In the genomic region with DNA sequence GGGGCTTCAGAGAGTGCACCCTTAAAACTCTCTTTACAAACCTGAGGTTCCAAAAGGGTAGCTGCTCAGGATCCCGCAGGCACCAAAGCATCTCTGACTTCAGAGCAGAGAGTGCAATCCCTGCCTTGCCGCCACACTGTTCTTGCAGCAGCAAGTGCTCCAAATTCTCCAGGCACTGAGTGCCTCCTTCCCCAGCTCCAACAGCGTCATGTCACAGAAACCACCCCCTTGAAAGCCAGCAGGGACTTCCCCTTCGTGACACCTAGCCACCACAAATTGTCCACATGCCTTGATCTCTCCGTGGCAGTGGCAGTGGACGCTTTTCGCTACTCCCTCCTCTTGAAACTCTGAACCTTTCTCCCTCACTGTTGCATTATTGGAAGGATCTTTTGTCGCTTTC, we compare ENCODE assay signal across 1 cellular context.
TF ChIP-seq lines count a peak whose summit lies in the region.

No MANE protein-coding gene starts in this region.

TF ChIP-seq in IMR-90, 13 proteins besides CTCF, POLR2A, EP300 and RAD21 (continued from another document):
- TF ChIP-seq, protein P1, sequence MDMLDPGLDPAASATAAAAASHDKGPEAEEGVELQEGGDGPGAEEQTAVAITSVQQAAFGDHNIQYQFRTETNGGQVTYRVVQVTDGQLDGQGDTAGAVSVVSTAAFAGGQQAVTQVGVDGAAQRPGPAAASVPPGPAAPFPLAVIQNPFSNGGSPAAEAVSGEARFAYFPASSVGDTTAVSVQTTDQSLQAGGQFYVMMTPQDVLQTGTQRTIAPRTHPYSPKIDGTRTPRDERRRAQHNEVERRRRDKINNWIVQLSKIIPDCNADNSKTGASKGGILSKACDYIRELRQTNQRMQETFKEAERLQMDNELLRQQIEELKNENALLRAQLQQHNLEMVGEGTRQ (IDR thresholded peaks at IDR 0.05; ENCODE audit: low read depth, low read length), result no peak
- no peak for TF ChIP-seq BHLHE40 (IDR thresholded peaks at IDR 0.05; ENCODE audit: low read depth, low read length)
- no peak for TF ChIP-seq ELK1 (IDR thresholded peaks at IDR 0.05; ENCODE audit: borderline replicate concordance, low read depth, low read length)
- no peak for TF ChIP-seq CEBPB (IDR thresholded peaks at IDR 0.05; ENCODE audit: low read depth, low read length)
- TF ChIP-seq MAFK (IDR thresholded peaks at IDR 0.05; ENCODE audit: low read depth, low read length), result no peak
- TF ChIP-seq NFE2L2 (IDR thresholded peaks at IDR 0.05; ENCODE audit: low read depth, low read length), result no peak
- no peak for TF ChIP-seq MAZ (IDR thresholded peaks at IDR 0.05; ENCODE audit: borderline replicate concordance, low read depth, low read length)
- TF ChIP-seq FOS (IDR thresholded peaks at IDR 0.05; ENCODE audit: low read depth, low read length), result no peak
